Comparison of ENCODE assay signal across 13 cellular contexts in genomic region chr2:19256239-19256638, GRCh38.
DNase-seq lines count a peak whose midpoint lies in the region; ATAC-seq and TF ChIP-seq lines count a peak whose summit lies in the region.
"Had no signal": no experiment of that assay in that cellular context is flagged by ENCODE, and none has a peak within 500 bp of the region (broad histone marks: within the 10 kb centered on the region; RNA-seq: fewer than 3 reads in every experiment).

No MANE protein-coding gene starts in this region.

- H3K27ac ChIP-seq in HEK293 (ENCODE audit: extremely low read depth, low read depth, low read length): no peak overlapping the region
- H3K27ac ChIP-seq: BLaER1, cardiac muscle cell had no signal

- no peak overlapping the region for H3K27ac Mint-ChIP-seq in T-helper 2 cell treated with Interferon-gamma antibody and Interleukin-4, amounts not matched to agents 5 μg/mL and 100 μg/mL, for 36 hours
- no peak overlapping the region for H3K27ac Mint-ChIP-seq in stimulated activated effector memory CD8-positive, alpha-beta T cell treated with anti-CD3 and anti-CD28 coated beads, Interleukin-12 subunit alpha, Interleukin-12 subunit beta, amount 100 ng/mL, for 72 hours

- TF ChIP-seq CTCF in AG04449 (IDR thresholded peaks at IDR 0.05; ENCODE audit: insufficient read depth, low read length, missing control alignments): no peak
- no peak for TF ChIP-seq CTCF in HEK293 (tag by site-specific recombination; IDR thresholded peaks at IDR 0.05)

- H3K4me1 ChIP-seq in HEK293 (ENCODE audit: control insufficient read depth, insufficient read depth, low read length): no peaks in the 10 kb centered on the region
- H3K4me1 ChIP-seq: BLaER1 had no signal

- ATAC-seq in stimulated activated effector memory CD8-positive, alpha-beta T cell treated with anti-CD3 and anti-CD28 coated beads, Interleukin-12 subunit alpha, Interleukin-12 subunit beta, amount 100 ng/mL, for 72 hours: no peak

- no peak overlapping the region for H3K4me3 Mint-ChIP-seq in T-helper 2 cell treated with Interferon-gamma antibody and Interleukin-4, amounts not matched to agents 5 μg/mL and 100 μg/mL, for 36 hours
- no peak overlapping the region for H3K4me3 Mint-ChIP-seq in stimulated activated effector memory CD8-positive, alpha-beta T cell treated with anti-CD3 and anti-CD28 coated beads, Interleukin-12 subunit alpha, Interleukin-12 subunit beta, amount 100 ng/mL, for 72 hours
- H3K4me3 Mint-ChIP-seq: mesothelial cell of epicardium had no signal

- no peaks in the 10 kb centered on the region for H3K9me3 ChIP-seq in HEK293 (ENCODE audit: control insufficient read depth, insufficient read depth, low read depth, low read length)
- H3K9me3 ChIP-seq: BLaER1 had no signal

- CTCF ChIA-PET in AG04449 (lab: Yijun Ruan, JAX) (no interaction called here), HEK293 (lab: Yijun Ruan, JAX) (no interaction called here)

- H3K4me3 ChIP-seq in AG04449 (ENCODE audit: low read depth, low read length) (no peak overlapping the region), HEK293 (ENCODE audit: low read depth, low read length) (no peak overlapping the region)
- H3K4me3 ChIP-seq: BLaER1, cardiac muscle cell had no signal

- no peaks in the 10 kb centered on the region for H3K27me3 Mint-ChIP-seq in T-helper 2 cell treated with Interferon-gamma antibody and Interleukin-4, amounts not matched to agents 5 μg/mL and 100 μg/mL, for 36 hours (ENCODE audit: low read depth)

- DNase-seq in AG04449 (ENCODE audit: low read depth, low spot score): peak; percentile 74
- DNase-seq in amniotic stem cell (lab: John Stamatoyannopoulos, UW): peak; percentile 28
- peak; percentile 81 for DNase-seq in iris pigment epithelial cell (ENCODE audit: low read depth)
- DNase-seq in midbrain (lab: John Stamatoyannopoulos, UW): no peak
- no peak for DNase-seq in T-helper 2 cell treated with Interferon-gamma antibody and Interleukin-4, amounts not matched to agents 5 μg/mL and 100 μg/mL, for 36 hours (ENCODE audit: low spot score)
- DNase-seq in activated CD8-positive, alpha-beta memory T cell treated with anti-CD3 and anti-CD28 coated beads, Interleukin-2, amount 50 U/mL, for 4 hours: no peak
- no peak for DNase-seq in stimulated activated effector memory CD8-positive, alpha-beta T cell treated with anti-CD3 and anti-CD28 coated beads, Interleukin-12 subunit alpha, Interleukin-12 subunit beta, amount 100 ng/mL, for 72 hours (ENCODE audit: low spot score in 2 of 2)
- DNase-seq: NCI-H1417; stimulated activated CD8-positive, alpha-beta memory T cell treated with anti-CD3 and anti-CD28 coated beads, Interleukin-4, amount 100 ng/mL, for 48 hours had no signal

- H3K9me3 Mint-ChIP-seq in T-helper 2 cell treated with Interferon-gamma antibody and Interleukin-4, amounts not matched to agents 5 μg/mL and 100 μg/mL, for 36 hours: no peaks in the 10 kb centered on the region
- peaks cover 6% of the 10 kb centered on the region for H3K9me3 Mint-ChIP-seq in stimulated activated effector memory CD8-positive, alpha-beta T cell treated with anti-CD3 and anti-CD28 coated beads, Interleukin-12 subunit alpha, Interleukin-12 subunit beta, amount 100 ng/mL, for 72 hours

- H3K36me3 ChIP-seq in HEK293 (ENCODE audit: control insufficient read depth in 2 of 2, insufficient read depth in 1 of 2, low read length in 2 of 2): no peaks in the 10 kb centered on the region
- H3K36me3 ChIP-seq: BLaER1, cardiac muscle cell had no signal

- H3K4me1 Mint-ChIP-seq in T-helper 2 cell treated with Interferon-gamma antibody and Interleukin-4, amounts not matched to agents 5 μg/mL and 100 μg/mL, for 36 hours (ENCODE audit: low read depth): no peaks in the 10 kb centered on the region
- H3K4me1 Mint-ChIP-seq in stimulated activated effector memory CD8-positive, alpha-beta T cell treated with anti-CD3 and anti-CD28 coated beads, Interleukin-12 subunit alpha, Interleukin-12 subunit beta, amount 100 ng/mL, for 72 hours: no peaks in the 10 kb centered on the region

- POLR2A ChIA-PET in AG04449 (lab: Yijun Ruan, JAX) (interaction anchor here (1.0 kb wide), 1 partner anchor 102 kb away, joined by 3 read pairs; the partner anchor contains the start of gene OSR1), HEK293 (lab: Yijun Ruan, JAX) (no interaction called here)

- H3K36me3 Mint-ChIP-seq in T-helper 2 cell treated with Interferon-gamma antibody and Interleukin-4, amounts not matched to agents 5 μg/mL and 100 μg/mL, for 36 hours (ENCODE audit: low read depth): no peaks in the 10 kb centered on the region
- H3K36me3 Mint-ChIP-seq in stimulated activated effector memory CD8-positive, alpha-beta T cell treated with anti-CD3 and anti-CD28 coated beads, Interleukin-12 subunit alpha, Interleukin-12 subunit beta, amount 100 ng/mL, for 72 hours: no peaks in the 10 kb centered on the region
- H3K36me3 Mint-ChIP-seq: mesothelial cell of epicardium had no signal

TF ChIP-seq in HEK293, 187 proteins besides CTCF, POLR2A, EP300 and RAD21:
- TF ChIP-seq ZNF133 (tag by site-specific recombination; IDR thresholded peaks at IDR 0.05) (no peak), ZNF292 (tag by site-specific recombination; IDR thresholded peaks at IDR 0.05; ENCODE audit: borderline replicate concordance, low read depth) (no peak), EGR2 (tag by site-specific recombination; IDR thresholded peaks at IDR 0.05; ENCODE audit: low read depth) (0 out of 2 replicates have a peak, but pooled peaks have one; percentile 27), ZNF514 (tag by site-specific recombination; IDR thresholded peaks at IDR 0.05) (no peak), ZNF692 (tag by site-specific recombination; IDR thresholded peaks at IDR 0.05) (no peak), ZNF518A (tag by site-specific recombination; conservative IDR thresholded peaks at IDR 0.05; ENCODE audit: low read depth) (0 out of 2 replicates have a peak, but pooled peaks have one; percentile 21), ZFHX2 (tag by site-specific recombination; conservative IDR thresholded peaks at IDR 0.05) (peak; percentile 53), GLIS1 (tag by site-specific recombination; IDR thresholded peaks at IDR 0.05) (no peak), ZNF791 (tag by site-specific recombination; IDR thresholded peaks at IDR 0.05) (no peak)

Comparison
In these comparisons a context has a peak if more than half of its experiments do, and no peak if none do; other contexts are left out.
1. DNase-seq: peak in AG04449 (single experiment), amniotic stem cell (single experiment) and iris pigment epithelial cell (single experiment); none in midbrain (single experiment), T-helper 2 cell treated with Interferon-gamma antibody and Interleukin-4, amounts not matched to agents 5 μg/mL and 100 μg/mL, for 36 hours (single experiment), activated CD8-positive, alpha-beta memory T cell treated with anti-CD3 and anti-CD28 coated beads, Interleukin-2, amount 50 U/mL, for 4 hours (single experiment) and stimulated activated effector memory CD8-positive, alpha-beta T cell treated with anti-CD3 and anti-CD28 coated beads, Interleukin-12 subunit alpha, Interleukin-12 subunit beta, amount 100 ng/mL, for 72 hours (0 of 2).